In the genomic region with DNA sequence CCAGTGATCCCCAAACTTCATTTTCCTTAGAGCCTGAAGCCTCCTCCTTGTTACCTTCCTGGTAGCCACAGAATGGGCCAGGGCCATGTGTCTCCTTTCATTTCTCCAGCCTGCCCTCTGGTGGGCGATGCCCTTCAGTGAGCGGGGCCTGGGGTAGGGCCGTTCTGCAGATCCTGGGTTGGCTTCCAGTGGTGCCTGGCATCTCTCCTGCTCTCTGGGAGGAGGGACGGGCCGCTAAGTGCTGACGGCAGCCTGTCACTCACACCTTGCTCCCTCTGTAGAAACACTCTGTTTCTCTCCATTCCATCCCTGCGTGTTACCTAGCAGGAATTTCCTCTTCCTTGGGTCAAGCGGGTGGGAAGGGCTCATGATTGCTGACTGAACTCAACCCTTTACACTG, we compare ENCODE assay signal across 8 cellular contexts.
DNase-seq lines count a peak whose midpoint lies in the region; ATAC-seq, FAIRE-seq and TF ChIP-seq lines count a peak whose summit lies in the region.

No MANE protein-coding gene starts in this region.

- no peak for TF ChIP-seq EP300 in K562 (IDR thresholded peaks at IDR 0.05; ENCODE audit: low read length)

- TF ChIP-seq POLR2A in K562 (conservative IDR thresholded peaks at IDR 0.05): no peak

- 10% methylated on average over 7 of the region's 8 CpGs for WGBS in K562 (ENCODE audit: insufficient coverage, low coverage, missing lambda C conversion rate)

- POLR2A ChIA-PET in K562 (lab: Yijun Ruan, JAX): no interaction called here

- no peaks in the 10 kb centered on the region for H3K9me1 ChIP-seq in K562 (ENCODE audit: control insufficient read depth, insufficient read depth, low read length)

- DNase-seq in DMS79 (lab: John Stamatoyannopoulos, UW) (peak; percentile 34), HL-60 (ENCODE audit: low read depth in 1 of 2, low spot score in 1 of 2) (peak; percentile 47 to 92), NOMO-1 treated with dmso at 0.1 percent for 144 hours (lab: John Stamatoyannopoulos, UW; ENCODE audit: unreplicated experiment) (peak; percentile 57), K562 (ENCODE audit: extremely low read depth in 1 of 4, low spot score in 3 of 4) (peak; percentile 9 to 27 (median 20)), inferior parietal cortex (ENCODE audit: extremely low spot score) (peak; percentile 59)
- DNase-seq in stimulated activated CD4-positive, alpha-beta T cell treated with anti-CD3 and anti-CD28 coated beads, Interleukin-2, amount 100 ng/mL, for 48 hours: peak; percentile 15 to 29

- no peak overlapping the region for H3K4me2 ChIP-seq in K562 (ENCODE audit: insufficient read depth, low read length)

- intact Hi-C loops in K562 (cut with micrococcal nuclease): loop anchor here (5.0 kb wide), 1 partner anchor 228 kb away; no protein-coding TSS in a partner anchor

- BruUV-seq in K562 (replicated peaks; lab: Mats Ljungman, UMichigan): no TSS peak

- H3K27me3 ChIP-seq in HL-60 (ENCODE audit: insufficient read depth, poor library complexity, severe bottlenecking) (no peaks in the 10 kb centered on the region), K562 (ENCODE audit: control insufficient read depth in 2 of 2, insufficient read depth in 2 of 2, low read length in 2 of 2) (peaks cover 8 to 33% of the 10 kb centered on the region in 2 experiments; a peak in 3 of 5 replicates)

- H2AFZ ChIP-seq in K562 (ENCODE audit: low read depth, low read length): no peak overlapping the region

- TF ChIP-seq RAD21 in K562 (CRISPR knock-in tag; conservative IDR thresholded peaks at IDR 0.05 in 1 of 2, IDR thresholded peaks at IDR 0.05 in 1 of 2): 0 out of 4 replicates have a peak, but pooled peaks of 1 of the 2 experiments have one; percentile 31

- no peak overlapping the region for H3K9ac ChIP-seq in K562 (ENCODE audit: insufficient read depth in 1 of 2, low read depth in 2 of 2, low read length in 2 of 2)

- ATAC-seq in K562 (peak; percentile 85), GM21576 (IDR thresholded peaks at IDR 0.05; ENCODE audit: unreplicated experiment) (no peak), HG03469 (IDR thresholded peaks at IDR 0.05; ENCODE audit: unreplicated experiment) (no peak)

- H3K9me3 ChIP-seq in K562 (replicated peaks; ENCODE audit: control insufficient read depth, insufficient read depth, low read depth, low read length): no peaks in the 10 kb centered on the region

- H3K27ac ChIP-seq in HL-60 (replicated peaks) (peak overlapping the region; percentile 92), K562 (ENCODE audit: extremely low read depth, low read depth, low read length) (no peak overlapping the region)

- CTCF ChIA-PET in K562 (lab: Yijun Ruan, JAX; ENCODE audit: low intra/inter-chr PET ratio): no interaction called here

- H3K36me3 ChIP-seq in K562 (ENCODE audit: control insufficient read depth, insufficient read depth, low read length): no peaks in the 10 kb centered on the region

- H3K4me1 ChIP-seq in K562 (replicated peaks in 1 of 2; ENCODE audit: control insufficient read depth in 2 of 2, insufficient read depth in 2 of 2, low read length in 2 of 2): no peaks in the 10 kb centered on the region

- peak; percentile 63 for TF ChIP-seq CTCF in HL-60 (IDR thresholded peaks at IDR 0.05; ENCODE audit: insufficient read depth, low read length)
- TF ChIP-seq CTCF in K562 (IDR thresholded peaks at IDR 0.05 in 2 of 3, conservative IDR thresholded peaks at IDR 0.05 in 1 of 3; ENCODE audit: insufficient read depth in 2 of 3, low read depth in 1 of 3, low read length in 3 of 3): peak; percentile 36 to 48 (median 40); a peak in 4 of 6 replicates

- FAIRE-seq in K562 (lab: Jason Lieb, UNC): no peak

- in situ Hi-C loops in K562 (cut with MboI): loop anchor here (25.0 kb wide), 1 partner anchor 223 kb away; the partner anchor contains the start of gene CACNA1C

- H3K4me3 ChIP-seq in HL-60 (replicated peaks; ENCODE audit: insufficient read depth, low read length) (no peak overlapping the region), K562 (no peak overlapping the region)

- no peaks in the 10 kb centered on the region for H3K79me2 ChIP-seq in K562 (ENCODE audit: control insufficient read depth, insufficient read depth, low read length)

- no peaks in the 10 kb centered on the region for H4K20me1 ChIP-seq in K562 (replicated peaks; ENCODE audit: control insufficient read depth, insufficient read depth, low read length)

TF ChIP-seq in K562, 482 proteins besides CTCF, POLR2A, EP300 and RAD21:
- TF ChIP-seq, protein P1, sequence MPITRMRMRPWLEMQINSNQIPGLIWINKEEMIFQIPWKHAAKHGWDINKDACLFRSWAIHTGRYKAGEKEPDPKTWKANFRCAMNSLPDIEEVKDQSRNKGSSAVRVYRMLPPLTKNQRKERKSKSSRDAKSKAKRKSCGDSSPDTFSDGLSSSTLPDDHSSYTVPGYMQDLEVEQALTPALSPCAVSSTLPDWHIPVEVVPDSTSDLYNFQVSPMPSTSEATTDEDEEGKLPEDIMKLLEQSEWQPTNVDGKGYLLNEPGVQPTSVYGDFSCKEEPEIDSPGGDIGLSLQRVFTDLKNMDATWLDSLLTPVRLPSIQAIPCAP (CRISPR knock-in tag; IDR thresholded peaks at IDR 0.05; ENCODE audit: borderline replicate concordance): no peak
- TF ChIP-seq, protein P2, sequence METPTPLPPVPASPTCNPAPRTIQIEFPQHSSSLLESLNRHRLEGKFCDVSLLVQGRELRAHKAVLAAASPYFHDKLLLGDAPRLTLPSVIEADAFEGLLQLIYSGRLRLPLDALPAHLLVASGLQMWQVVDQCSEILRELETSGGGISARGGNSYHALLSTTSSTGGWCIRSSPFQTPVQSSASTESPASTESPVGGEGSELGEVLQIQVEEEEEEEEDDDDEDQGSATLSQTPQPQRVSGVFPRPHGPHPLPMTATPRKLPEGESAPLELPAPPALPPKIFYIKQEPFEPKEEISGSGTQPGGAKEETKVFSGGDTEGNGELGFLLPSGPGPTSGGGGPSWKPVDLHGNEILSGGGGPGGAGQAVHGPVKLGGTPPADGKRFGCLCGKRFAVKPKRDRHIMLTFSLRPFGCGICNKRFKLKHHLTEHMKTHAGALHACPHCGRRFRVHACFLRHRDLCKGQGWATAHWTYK (CRISPR knock-in tag; IDR thresholded peaks at IDR 0.05): no peak
- TF ChIP-seq SMARCA4 (IDR thresholded peaks at IDR 0.05) (no peak), RBM22 (IDR thresholded peaks at IDR 0.05; ENCODE audit: low read depth, low read length, poor library complexity, severe bottlenecking) (no peak), CBX8 (IDR thresholded peaks at IDR 0.05; ENCODE audit: borderline replicate concordance, extremely low read depth, low read depth, low read length, poor library complexity, severe bottlenecking) (no peak), RUNX1 (IDR thresholded peaks at IDR 0.05; ENCODE audit: low read depth) (no peak), SNIP1 (IDR thresholded peaks at IDR 0.05; ENCODE audit: low read depth) (no peak), CC2D1A (IDR thresholded peaks at IDR 0.05) (no peak), ZBTB1 (CRISPR knock-in tag; IDR thresholded peaks at IDR 0.05; ENCODE audit: borderline replicate concordance, low read depth) (no peak), SPI1 (IDR thresholded peaks at IDR 0.05; ENCODE audit: borderline replicate concordance, low read depth, low read length) (no peak), ZNF511 (CRISPR knock-in tag; IDR thresholded peaks at IDR 0.05) (no peak), POLR2H (tag; IDR thresholded peaks at IDR 0.05; ENCODE audit: low read depth) (no peak)
- TF ChIP-seq, protein P3, sequence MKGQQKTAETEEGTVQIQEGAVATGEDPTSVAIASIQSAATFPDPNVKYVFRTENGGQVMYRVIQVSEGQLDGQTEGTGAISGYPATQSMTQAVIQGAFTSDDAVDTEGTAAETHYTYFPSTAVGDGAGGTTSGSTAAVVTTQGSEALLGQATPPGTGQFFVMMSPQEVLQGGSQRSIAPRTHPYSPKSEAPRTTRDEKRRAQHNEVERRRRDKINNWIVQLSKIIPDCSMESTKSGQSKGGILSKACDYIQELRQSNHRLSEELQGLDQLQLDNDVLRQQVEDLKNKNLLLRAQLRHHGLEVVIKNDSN (CRISPR knock-in tag; IDR thresholded peaks at IDR 0.05): no peak
TF ChIP-seq in K562: peak in this region for 0.
